In the genomic region with DNA sequence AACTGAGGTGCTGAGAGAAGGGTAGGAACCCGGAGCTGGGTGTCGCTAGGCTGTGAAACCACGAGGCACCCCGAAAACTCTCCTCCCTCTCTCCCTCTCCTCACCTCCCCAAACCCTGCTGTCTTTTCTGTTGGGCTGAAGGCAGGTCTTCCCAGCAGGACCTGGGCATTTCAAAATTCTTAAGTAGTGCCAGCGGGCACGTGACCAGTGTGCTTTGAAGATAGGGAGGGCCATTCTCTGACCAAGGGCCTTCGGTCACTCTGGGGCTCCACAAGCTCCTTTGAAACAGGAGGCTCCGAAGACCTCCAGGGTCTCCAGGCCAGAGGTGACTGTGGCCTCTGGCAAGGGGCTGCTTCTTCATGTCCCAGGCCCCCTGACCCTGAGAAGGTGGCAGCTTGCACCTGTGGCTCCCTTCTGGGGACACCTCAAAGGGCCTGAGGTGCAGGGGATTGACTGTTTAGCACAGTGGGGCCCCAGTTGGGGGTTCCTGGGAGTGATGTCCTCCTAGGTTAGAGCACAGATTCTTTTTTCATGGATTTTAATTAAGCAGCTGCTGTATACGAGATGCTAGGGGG, we compare ENCODE assay signal across 11 cellular contexts. TPM values are rescaled to one million over a fixed set of nuclear protein-coding genes. Genes with fewer than 3 reads are reported as not detected.
DNase-seq lines count a peak whose midpoint lies in the region; ATAC-seq, FAIRE-seq and TF ChIP-seq lines count a peak whose summit lies in the region.
"Had no signal": no experiment of that assay in that cellular context is flagged by ENCODE, and none has a peak within 500 bp of the region (broad histone marks: within the 10 kb centered on the region; RNA-seq: fewer than 3 reads in every experiment).

No MANE protein-coding gene starts in this region.

- no peak overlapping the region for H2BK12ac ChIP-seq in neuronal stem cell (ENCODE audit: low read length)

- peaks cover 17% of the 10 kb centered on the region for H3K79me1 ChIP-seq in neuronal stem cell (ENCODE audit: low read depth, low read length)

- peak overlapping the region; percentile 32; the same call in 1 of the 2 replicates for H3K9ac ChIP-seq in HUES64 (ENCODE audit: low read depth, low read length)
- H3K9ac ChIP-seq in neuronal stem cell (ENCODE audit: low read depth, low read length, poor library complexity): no peak overlapping the region

- 93% methylated on average over 7 of the region's 9 CpGs for WGBS in A549 (ENCODE audit: missing lambda C conversion rate)
- WGBS in HUES64: 97% methylated on average over 9 of the region's 9 CpGs
- 93 to 100% methylated on average over 4 to 5 of the region's 9 CpGs for WGBS in esophagus squamous epithelium, 2 donors
- 82% methylated on average over 9 of the region's 9 CpGs for WGBS in prostate gland
- WGBS in neuronal stem cell (ENCODE audit: extremely low coverage in 2 of 2, insufficient read length in 2 of 2, insufficient replicate concordance in 1 of 2), 2 donors: no CpG with 5 or more reads among the region's 9 CpGs

- no peak overlapping the region for H3K4ac ChIP-seq in neuronal stem cell (ENCODE audit: low read length)

- ATAC-seq in A549 (no peak), HG03442 (IDR thresholded peaks at IDR 0.05; ENCODE audit: unreplicated experiment) (no peak)

- H3K27ac ChIP-seq in A549 (peak overlapping the region; percentile 66 to 89), HUES64 (ENCODE audit: low read depth, low read length) (no peak overlapping the region), esophagus squamous epithelium (peak overlapping the region; percentile 60 to 68 (median 65)), prostate gland (peak overlapping the region; percentile 45), neuronal stem cell (replicated peaks; ENCODE audit: low read length) (no peak overlapping the region)

- intact Hi-C loops in esophagus squamous epithelium (cut with DNase I) (no loop called here), prostate gland (cut with DNase I) (no loop called here)

- H3K9me3 ChIP-seq in A549: no peaks in the 10 kb centered on the region
- H3K9me3 ChIP-seq in HUES64 (ENCODE audit: insufficient read depth, low read depth, low read length): no peaks in the 10 kb centered on the region
- H3K9me3 ChIP-seq in esophagus squamous epithelium: no peaks in the 10 kb centered on the region
- H3K9me3 ChIP-seq in prostate gland: no peaks in the 10 kb centered on the region
- peaks cover 0 to 1% of the 10 kb centered on the region in 2 donors for H3K9me3 ChIP-seq in neuronal stem cell (replicated peaks in 1 of 2; ENCODE audit: control insufficient read depth in 2 of 2, insufficient read depth in 1 of 2, low read depth in 1 of 2, low read length in 2 of 2)

- H2BK5ac ChIP-seq in neuronal stem cell (ENCODE audit: low read length): no peak overlapping the region

- TF ChIP-seq CTCF in A549 (IDR thresholded peaks at IDR 0.05): no peak
- no peak for TF ChIP-seq CTCF in esophagus squamous epithelium (IDR thresholded peaks at IDR 0.05)
- TF ChIP-seq CTCF in prostate gland (IDR thresholded peaks at IDR 0.05): no peak

- TF ChIP-seq EP300 in A549 (IDR thresholded peaks at IDR 0.05): no peak

- no peak overlapping the region for H2BK15ac ChIP-seq in neuronal stem cell (ENCODE audit: low read length)

- CTCF ChIA-PET in A549 (lab: Yijun Ruan, JAX): interaction anchor here (0.6 to 1.8 kb wide), 3 partner anchors 99 to 353 kb away, joined by 3 to 4 read pairs (median 3); no protein-coding TSS in a partner anchor

- H3K36me3 ChIP-seq in HUES64 (ENCODE audit: insufficient read depth, low read length): peaks cover 12% of the 10 kb centered on the region; the same call in 1 of the 2 replicates
- H3K36me3 ChIP-seq in esophagus squamous epithelium: peaks cover 5 to 46% (median 6%) of the 10 kb centered on the region in 3 donors
- no peaks in the 10 kb centered on the region for H3K36me3 ChIP-seq in prostate gland
- H3K36me3 ChIP-seq in neuronal stem cell (replicated peaks in 1 of 2; ENCODE audit: control insufficient read depth in 2 of 2, insufficient read depth in 2 of 2, low read length in 2 of 2): peaks cover 6 to 31% of the 10 kb centered on the region in 2 donors

- H4K91ac ChIP-seq in neuronal stem cell (ENCODE audit: low read depth, low read length, poor library complexity): no peak overlapping the region

- DNase-seq in A549 (ENCODE audit: low read depth in 1 of 2, low spot score in 1 of 2) (no peak), esophagus squamous epithelium (lab: John Stamatoyannopoulos, UW) (no peak), prostate gland (ENCODE audit: low spot score) (no peak), NCI-H2029 treated with DMSO at 0.1 percent for 48 hours (lab: John Stamatoyannopoulos, UW) (no peak), neuronal stem cell (ENCODE audit: low spot score) (no peak), NCI-H1930 (lab: John Stamatoyannopoulos, UW) (no peak)
- DNase-seq: activated CD4-positive, alpha-beta T cell treated with anti-CD3 and anti-CD28 coated beads, Interleukin-2, amount 50 U/mL, for 4 hours; T-helper 2 cell had no signal

- H2BK120ac ChIP-seq in neuronal stem cell (ENCODE audit: low read depth, low read length): no peak overlapping the region

- TF ChIP-seq POLR2A in A549 (IDR thresholded peaks at IDR 0.05; ENCODE audit: low read length): no peak
- TF ChIP-seq POLR2A in esophagus squamous epithelium (IDR thresholded peaks at IDR 0.05): no peak
- no peak for TF ChIP-seq POLR2A in prostate gland (IDR thresholded peaks at IDR 0.05)

- H4K8ac ChIP-seq in neuronal stem cell (ENCODE audit: low read depth, low read length): no peak overlapping the region

- POLR2A ChIA-PET in A549 (lab: Yijun Ruan, JAX): no interaction called here

- no peak for TF ChIP-seq RAD21 in A549 (conservative IDR thresholded peaks at IDR 0.05 in 1 of 2, IDR thresholded peaks at IDR 0.05 in 1 of 2)

- H3K14ac ChIP-seq in neuronal stem cell (ENCODE audit: low read length): no peak overlapping the region

- H3K27me3 ChIP-seq in HUES64 (ENCODE audit: insufficient read depth, low read length) (no peaks in the 10 kb centered on the region), esophagus squamous epithelium (no peaks in the 10 kb centered on the region), prostate gland (replicated peaks; ENCODE audit: insufficient read depth) (no peaks in the 10 kb centered on the region), neuronal stem cell (ENCODE audit: control insufficient read depth in 3 of 3, insufficient read depth in 3 of 3, low read depth in 1 of 3, low read length in 3 of 3) (no peaks in the 10 kb centered on the region)

- H3K23ac ChIP-seq in neuronal stem cell (ENCODE audit: low read depth, low read length, poor library complexity): no peak overlapping the region

- H3K18ac ChIP-seq in neuronal stem cell (ENCODE audit: low read length): no peak overlapping the region

- peak overlapping the region; percentile 52 for H3K4me2 ChIP-seq in A549
- no peak overlapping the region for H3K4me2 ChIP-seq in neuronal stem cell (ENCODE audit: insufficient read depth, low read length, poor library complexity, severe bottlenecking)

- H2AFZ ChIP-seq in neuronal stem cell (ENCODE audit: low read length): no peak overlapping the region

- no peak overlapping the region for H2AK5ac ChIP-seq in neuronal stem cell (ENCODE audit: low read depth, low read length)

- FAIRE-seq in A549 (lab: Jason Lieb, UNC): no peak
- FAIRE-seq: small intestine had no signal

- H3K4me3 ChIP-seq in A549 (no peak overlapping the region), HUES64 (ENCODE audit: low read length) (no peak overlapping the region), esophagus squamous epithelium (no peak overlapping the region), prostate gland (no peak overlapping the region), neuronal stem cell (ENCODE audit: low read length in 2 of 2) (no peak overlapping the region)

- H3K4me1 ChIP-seq in A549: peaks cover 80% of the 10 kb centered on the region
- H3K4me1 ChIP-seq in HUES64 (ENCODE audit: insufficient read depth, low read length): peaks cover 10% of the 10 kb centered on the region; the same call in 1 of the 2 replicates
- peaks cover 46 to 95% (median 58%) of the 10 kb centered on the region in 3 donors for H3K4me1 ChIP-seq in esophagus squamous epithelium
- peaks cover 13% of the 10 kb centered on the region for H3K4me1 ChIP-seq in prostate gland (replicated peaks)
- H3K4me1 ChIP-seq in neuronal stem cell (ENCODE audit: control insufficient read depth in 2 of 2, insufficient read depth in 1 of 2, low read depth in 1 of 2, low read length in 2 of 2): peaks cover 2% of the 10 kb centered on the region in 2 donors

TF ChIP-seq in A549, 52 proteins besides CTCF, POLR2A, EP300 and RAD21:
- TF ChIP-seq KDM1A (IDR thresholded peaks at IDR 0.05; ENCODE audit: low read depth) (no peak), CHD4 (IDR thresholded peaks at IDR 0.05; ENCODE audit: borderline replicate concordance) (no peak), PHF8 (IDR thresholded peaks at IDR 0.05; ENCODE audit: borderline replicate concordance, low read depth) (no peak), RCOR1 (IDR thresholded peaks at IDR 0.05; ENCODE audit: low read depth, low read length) (no peak), ZNF302 (CRISPR knock-in tag; IDR thresholded peaks at IDR 0.05) (no peak), BHLHE40 (IDR thresholded peaks at IDR 0.05; ENCODE audit: low read depth, low read length) (no peak), JUNB (IDR thresholded peaks at IDR 0.05) (no peak), FOXS1 (CRISPR knock-in tag; IDR thresholded peaks at IDR 0.05) (no peak), SREBF2 (IDR thresholded peaks at IDR 0.05) (no peak)
- TF ChIP-seq, protein P1, sequence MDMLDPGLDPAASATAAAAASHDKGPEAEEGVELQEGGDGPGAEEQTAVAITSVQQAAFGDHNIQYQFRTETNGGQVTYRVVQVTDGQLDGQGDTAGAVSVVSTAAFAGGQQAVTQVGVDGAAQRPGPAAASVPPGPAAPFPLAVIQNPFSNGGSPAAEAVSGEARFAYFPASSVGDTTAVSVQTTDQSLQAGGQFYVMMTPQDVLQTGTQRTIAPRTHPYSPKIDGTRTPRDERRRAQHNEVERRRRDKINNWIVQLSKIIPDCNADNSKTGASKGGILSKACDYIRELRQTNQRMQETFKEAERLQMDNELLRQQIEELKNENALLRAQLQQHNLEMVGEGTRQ (IDR thresholded peaks at IDR 0.05): no peak

RNA-seq across cellular contexts. Expression of a gene that starts 48.3 kb away (rescaled TPM):
- polyA plus RNA-seq in A549 (2011; rRNA removed) (32.9 and 52.4 TPM in 2 replicates), A549 (2017; fragmentation: RNase III; extraction: RNeasy Plus Mini Kit Qiagen cat#74134 plus additional on column Dnase treatment) (55.8 to 58.5 TPM (median 57.3 TPM) in 3 replicates)
- 32.5 and 44.3 TPM in 2 replicates for polyA plus RNA-seq in A549 (2012; cell fraction: cytosol; rRNA removed)
- 83.5 and 91.5 TPM in 2 replicates for polyA plus RNA-seq in A549 (2012; cell fraction: nucleus; rRNA removed)
- polyA minus RNA-seq in A549 (2011; rRNA and poly(A)+ RNA removed): 128 and 145 TPM in 2 replicates
- polyA plus RNA-seq in HUES64 (2013, experiment 1 of 2): 70.7 TPM
- 67.0 TPM for polyA plus RNA-seq in HUES64 (2013, experiment 2 of 2)
- total RNA-seq in esophagus squamous epithelium (100 to 1,000 TPM in 2 of 4 donors, 10 to 100 TPM in 2; 79.9 to 138 (median 102) TPM), prostate gland (100 to 1,000 TPM; 137 to 279 TPM)
- polyA plus RNA-seq in neuronal stem cell (2013, experiment 1 of 2): 49.9 TPM
- polyA plus RNA-seq in neuronal stem cell (2013, experiment 2 of 2): 49.9 TPM

Comparison
In these comparisons a context has a peak if more than half of its experiments do, and no peak if none do; other contexts are left out.
1. H3K27ac ChIP-seq: peak in A549 (2 of 2), esophagus squamous epithelium (4 of 4) and prostate gland (2 of 2); none in HUES64 (single experiment) and neuronal stem cell (single experiment).